ENCODE assay signal across 19 cellular contexts in the genomic region with DNA sequence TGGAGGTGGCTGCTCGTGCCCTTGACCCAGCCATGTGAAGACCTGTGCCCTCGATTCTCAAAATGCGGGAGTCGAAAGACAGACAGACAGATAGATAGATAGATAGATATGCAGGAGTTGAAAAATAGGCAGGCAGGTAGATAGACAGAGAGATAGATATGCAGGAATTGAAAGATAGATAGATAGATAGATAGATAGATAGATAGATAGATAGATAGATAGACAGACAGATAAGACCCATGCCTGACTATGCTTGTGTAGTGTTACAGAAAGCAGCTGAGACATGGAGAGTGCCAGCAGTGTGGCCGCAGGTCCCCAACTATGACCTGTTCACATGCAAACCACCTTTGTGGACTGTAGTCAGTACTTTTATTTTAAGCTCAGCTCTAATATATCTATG. TPM values are rescaled to one million over a fixed set of nuclear protein-coding genes. Genes with fewer than 3 reads are reported as not detected.
DNase-seq lines count a peak whose midpoint lies in the region; ATAC-seq, FAIRE-seq and TF ChIP-seq lines count a peak whose summit lies in the region.
"Had no signal": no experiment of that assay in that cellular context is flagged by ENCODE, and none has a peak within 500 bp of the region (broad histone marks: within the 10 kb centered on the region; RNA-seq: fewer than 3 reads in every experiment).

No MANE protein-coding gene starts in this region.

- no peaks in the 10 kb centered on the region for H3K79me2 ChIP-seq in K562 (ENCODE audit: control insufficient read depth, insufficient read depth, low read length)

- no peak overlapping the region for H2AFZ ChIP-seq in K562 (ENCODE audit: low read depth, low read length)

- no peak for DNase-seq in left ventricle myocardium inferior
- no peak for DNase-seq in heart right ventricle
- DNase-seq in K562 (ENCODE audit: extremely low read depth in 1 of 4, low spot score in 3 of 4): no peak
- DNase-seq in gastrocnemius medialis: no peak
- DNase-seq: AML-193; Caco-2; Calu3; CD4-positive, alpha-beta T cell; CD8-positive, alpha-beta T cell; DMS79 treated with DMSO at 0.1 percent for 48 hours; GF-D8 had no signal

- H3K27ac ChIP-seq in left ventricle myocardium inferior (replicated peaks) (peak overlapping the region; percentile 88), heart right ventricle (peak overlapping the region in 3 of 10 donors; percentile 2 to 38 (median 5)), K562 (ENCODE audit: extremely low read depth, low read depth, low read length) (no peak overlapping the region), gastrocnemius medialis (peak overlapping the region; percentile 40 to 78 (median 70))
- H3K27ac ChIP-seq: 22Rv1; A549; BLaER1 treated with 17β-estradiol and CSF1 and Interleukin-3, amounts not matched to agents 10 nM and 100 nM; C4-2B had no signal

- TF ChIP-seq POLR2A in K562 (conservative IDR thresholded peaks at IDR 0.05) (no peak), gastrocnemius medialis (IDR thresholded peaks at IDR 0.05) (no peak)

- TF ChIP-seq EP300 in K562 (IDR thresholded peaks at IDR 0.05; ENCODE audit: low read length): no peak

- no peaks in the 10 kb centered on the region for H3K9me1 ChIP-seq in K562 (ENCODE audit: control insufficient read depth, insufficient read depth, low read length)

- H3K4me2 ChIP-seq in K562 (ENCODE audit: insufficient read depth, low read length): no peak overlapping the region
- H3K4me2 ChIP-seq: A549; BLaER1 treated with 17β-estradiol and CSF1 and Interleukin-3, amounts not matched to agents 10 nM and 100 nM had no signal

- TF ChIP-seq CTCF in left ventricle myocardium inferior (IDR thresholded peaks at IDR 0.05; ENCODE audit: borderline replicate concordance) (no peak), heart right ventricle (IDR thresholded peaks at IDR 0.05) (no peak), K562 (IDR thresholded peaks at IDR 0.05 in 2 of 3, conservative IDR thresholded peaks at IDR 0.05 in 1 of 3; ENCODE audit: insufficient read depth in 2 of 3, low read depth in 1 of 3, low read length in 3 of 3) (no peak), gastrocnemius medialis (IDR thresholded peaks at IDR 0.05 in 4 of 5, conservative IDR thresholded peaks at IDR 0.05 in 1 of 5) (no peak)

- BruUV-seq in K562 (replicated peaks; lab: Mats Ljungman, UMichigan): no TSS peak

- no peak overlapping the region for H3K4me3 ChIP-seq in left ventricle myocardium inferior
- no peak overlapping the region for H3K4me3 ChIP-seq in heart right ventricle
- no peak overlapping the region for H3K4me3 ChIP-seq in K562
- H3K4me3 ChIP-seq in gastrocnemius medialis: no peak overlapping the region
- H3K4me3 ChIP-seq: A549; BLaER1 treated with 17β-estradiol and CSF1 and Interleukin-3, amounts not matched to agents 10 nM and 100 nM had no signal

- H3K27me3 ChIP-seq in left ventricle myocardium inferior (ENCODE audit: low read depth) (no peaks in the 10 kb centered on the region), heart right ventricle (no peaks in the 10 kb centered on the region), K562 (ENCODE audit: control insufficient read depth in 2 of 2, insufficient read depth in 2 of 2, low read length in 2 of 2) (0 out of 5 replicates have a peak, but pooled peaks cover 0 to 4% of the 10 kb centered on the region in 2 experiments), gastrocnemius medialis (no peaks in the 10 kb centered on the region)
- H3K27me3 ChIP-seq: BLaER1 treated with 17β-estradiol and CSF1 and Interleukin-3, amounts not matched to agents 10 nM and 100 nM had no signal

- FAIRE-seq in K562 (lab: Jason Lieb, UNC): no peak
- FAIRE-seq: A549, D721Med, G401.6, GM12891 had no signal

- H4K20me1 ChIP-seq in K562 (replicated peaks; ENCODE audit: control insufficient read depth, insufficient read depth, low read length): peaks cover 4% of the 10 kb centered on the region

- TF ChIP-seq RAD21 in K562 (CRISPR knock-in tag; conservative IDR thresholded peaks at IDR 0.05 in 1 of 2, IDR thresholded peaks at IDR 0.05 in 1 of 2): no peak

- WGBS in heart right ventricle, 2 donors: 91 to 94% methylated on average over 5 of the region's 5 CpGs
- WGBS in K562 (ENCODE audit: insufficient coverage, low coverage, missing lambda C conversion rate): 48% methylated on average over 5 of the region's 5 CpGs

- H3K9me3 ChIP-seq in left ventricle myocardium inferior (replicated peaks): no peaks in the 10 kb centered on the region
- no peaks in the 10 kb centered on the region for H3K9me3 ChIP-seq in heart right ventricle
- no peaks in the 10 kb centered on the region for H3K9me3 ChIP-seq in K562 (replicated peaks; ENCODE audit: control insufficient read depth, insufficient read depth, low read depth, low read length)
- no peaks in the 10 kb centered on the region for H3K9me3 ChIP-seq in gastrocnemius medialis
- H3K9me3 ChIP-seq: A549; BLaER1 treated with 17β-estradiol and CSF1 and Interleukin-3, amounts not matched to agents 10 nM and 100 nM; Caco-2 had no signal

- CTCF ChIA-PET in K562 (lab: Yijun Ruan, JAX; ENCODE audit: low intra/inter-chr PET ratio): no interaction called here

- H3K36me3 ChIP-seq in left ventricle myocardium inferior (no peaks in the 10 kb centered on the region), heart right ventricle (no peaks in the 10 kb centered on the region), K562 (ENCODE audit: control insufficient read depth, insufficient read depth, low read length) (no peaks in the 10 kb centered on the region), gastrocnemius medialis (no peaks in the 10 kb centered on the region)

- H3K4me1 ChIP-seq in left ventricle myocardium inferior (peaks cover 72% of the 10 kb centered on the region), heart right ventricle (peaks cover 0 to 44% (median 29%) of the 10 kb centered on the region in 9 donors), K562 (replicated peaks in 1 of 2; ENCODE audit: control insufficient read depth in 2 of 2, insufficient read depth in 2 of 2, low read length in 2 of 2) (no peaks in the 10 kb centered on the region), gastrocnemius medialis (peaks cover 56 to 61% of the 10 kb centered on the region in 2 donors)
- H3K4me1 ChIP-seq: A549, Caco-2 had no signal

- H3K9ac ChIP-seq in K562 (ENCODE audit: insufficient read depth in 1 of 2, low read depth in 2 of 2, low read length in 2 of 2): no peak overlapping the region
- H3K9ac ChIP-seq: BLaER1 treated with 17β-estradiol and CSF1 and Interleukin-3, amounts not matched to agents 10 nM and 100 nM had no signal

- in situ Hi-C loops in K562 (cut with MboI) (no loop called here), gastrocnemius medialis (cut with MboI; ENCODE audit: low sequenced_read_pairs in 4 of 4) (loop anchor here in 1 of 4 donors (25.0 kb wide), 1 partner anchor 586 kb away; a partner anchor contains a TSS)

- POLR2A ChIA-PET in K562 (lab: Yijun Ruan, JAX): interaction anchor here (0.6 kb wide), 1 partner anchor 1078 kb away, joined by 3 read pairs; no protein-coding TSS in a partner anchor

- ATAC-seq in heart right ventricle (no peak), K562 (no peak), gastrocnemius medialis (no peak), HG03095 (IDR thresholded peaks at IDR 0.05; ENCODE audit: unreplicated experiment) (no peak)
- ATAC-seq: A549; CD8-positive, alpha-beta T cell had no signal

- intact Hi-C loops in left ventricle myocardium inferior (cut with micrococcal nuclease) (no loop called here), heart right ventricle (cut with DNase I) (no loop called here), K562 (cut with micrococcal nuclease) (no loop called here), gastrocnemius medialis (cut with DNase I; ENCODE audit: low total_unique reads) (no loop called here)

TF ChIP-seq in K562, 482 proteins besides CTCF, POLR2A, EP300 and RAD21 (continues in another document):
- TF ChIP-seq ZNF785 (CRISPR knock-in tag; IDR thresholded peaks at IDR 0.05): no peak
- TF ChIP-seq, protein P1, sequence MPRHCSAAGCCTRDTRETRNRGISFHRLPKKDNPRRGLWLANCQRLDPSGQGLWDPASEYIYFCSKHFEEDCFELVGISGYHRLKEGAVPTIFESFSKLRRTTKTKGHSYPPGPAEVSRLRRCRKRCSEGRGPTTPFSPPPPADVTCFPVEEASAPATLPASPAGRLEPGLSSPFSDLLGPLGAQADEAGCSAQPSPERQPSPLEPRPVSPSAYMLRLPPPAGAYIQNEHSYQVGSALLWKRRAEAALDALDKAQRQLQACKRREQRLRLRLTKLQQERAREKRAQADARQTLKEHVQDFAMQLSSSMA (CRISPR knock-in tag; IDR thresholded peaks at IDR 0.05): no peak

RNA-seq across cellular contexts. Expression of a gene that starts 17.2 kb away (rescaled TPM):
- total RNA-seq in left ventricle myocardium inferior (437 TPM), heart right ventricle (100 to 1,000 TPM; 120 to 349 (median 186) TPM), K562 (2014; rRNA removed) (11.1 and 17.3 TPM in 2 replicates), K562 (2014; rRNA removed; fragmentation: Illumina TruSeq; extraction: Trizol) (13.6 and 14.1 TPM in 2 replicates), K562 (2015; rRNA removed; fragmentation: Illumina TruSeq; extraction: Trizol) (12.2 and 13.8 TPM in 2 replicates), K562 (2021) (12.3 and 14.7 TPM in 2 replicates), gastrocnemius medialis (100 to 1,000 TPM in 1 of 4 donors, 10 to 100 TPM in 3; 80.8 to 168 (median 91.3) TPM)
- polyA plus RNA-seq in heart right ventricle (10 to 100 TPM; 71.0 to 83.2 TPM), K562 (2011; rRNA removed) (4.9 and 10.2 TPM in 2 replicates), K562 (2014; fragmentation: Illumina TruSeq; extraction: Trizol) (12.3 and 14.2 TPM in 2 replicates), K562 (2014; fragmentation: Nextera tagmentation; extraction: Ambion mirVana) (1 to 10 TPM; 1.6 to 4.0 TPM), K562 (2014; rRNA removed) (9.9 and 10.2 TPM in 2 replicates)
- 4.3 TPM in 2 replicates for total RNA-seq in K562 (2011; cell fraction: chromatin; rRNA removed; ENCODE audit: low replicate concordance)
- total RNA-seq in K562 (2011; cell fraction: nucleolus; rRNA removed): 1.6 and 2.2 TPM in 2 replicates
- total RNA-seq in K562 (2011; cell fraction: nucleoplasm; rRNA removed): 2.6 and 4.7 TPM in 2 replicates
- 3.6 and 3.7 TPM in 2 replicates for polyA plus RNA-seq in K562 (2011; cell fraction: cytosol; rRNA removed)
- 2.3 and 3.5 TPM in 2 replicates for polyA plus RNA-seq in K562 (2011; cell fraction: nucleus; rRNA removed)
- 9.7 and 14.9 TPM in 2 replicates for polyA plus RNA-seq in K562 (2012)
- polyA minus RNA-seq in K562 (2011; rRNA and poly(A)+ RNA removed): 6.3 and 10.9 TPM in 2 replicates
- polyA minus RNA-seq in K562 (2011; cell fraction: cytosol; rRNA and poly(A)+ RNA removed): 1.7 and 5.5 TPM in 2 replicates
- 1.3 and 1.4 TPM in 2 replicates for polyA minus RNA-seq in K562 (2011; cell fraction: nucleus; rRNA and poly(A)+ RNA removed)

Comparison
In these comparisons a context has a peak if more than half of its experiments do, and no peak if none do; other contexts are left out.
1. RNA of a gene that starts 17.2 kb away (total RNA-seq): 437 TPM in left ventricle myocardium inferior (single experiment), 120 to 349 TPM in heart right ventricle and 80.8 to 168 TPM in gastrocnemius medialis; 1.6 to 17.3 TPM in K562; every median in the first group is over 4 times any median in the second.